8 cellular contexts compared by ENCODE assay signal in genomic region chr4:79042079-79042674, GRCh38.
A peak's percentile ranks its signal among the peaks of the same experiment; 100 is the strongest.
DNase-seq lines count a peak whose midpoint lies in the region; ATAC-seq and TF ChIP-seq lines count a peak whose summit lies in the region.

No MANE protein-coding gene starts in this region.

- H3K27me3 ChIP-seq in SK-N-SH (ENCODE audit: insufficient read depth) = no peaks in the 10 kb centered on the region
- H3K27me3 ChIP-seq in left ventricle myocardium inferior (ENCODE audit: low read depth) = no peaks in the 10 kb centered on the region
- no peaks in the 10 kb centered on the region for H3K27me3 ChIP-seq in CD8-positive, alpha-beta memory T cell (ENCODE audit: insufficient read depth, low read length, poor library complexity, severe bottlenecking)

- no peaks in the 10 kb centered on the region for H3K9me2 ChIP-seq in SK-N-SH

- H4K20me1 ChIP-seq in SK-N-SH (ENCODE audit: insufficient read depth) = no peaks in the 10 kb centered on the region

- H3K9me3 ChIP-seq in SK-N-SH (no peaks in the 10 kb centered on the region), left ventricle myocardium inferior (replicated peaks) (no peaks in the 10 kb centered on the region)
- H3K9me3 ChIP-seq in CD8-positive, alpha-beta memory T cell (ENCODE audit: low read length) = no peaks in the 10 kb centered on the region

- CTCF ChIA-PET in SK-N-SH (lab: Yijun Ruan, JAX) = interaction anchor here (0.6 to 3.5 kb wide), 24 partner anchors 9 to 1190 kb away, joined by 3 to 26 read pairs (median 3); no protein-coding TSS in a partner anchor
- CTCF ChIA-PET in CD8-positive, alpha-beta memory T cell (lab: Charles Lee) = no interaction called here

- H3F3A ChIP-seq in SK-N-SH (replicated peaks; ENCODE audit: insufficient read depth) = no peaks in the 10 kb centered on the region

- no peak overlapping the region for H3K4me3 ChIP-seq in SK-N-SH (ENCODE audit: low read depth in 2 of 2, low read length in 1 of 2)
- H3K4me3 ChIP-seq in left ventricle myocardium inferior = no peak overlapping the region
- no peak overlapping the region for H3K4me3 ChIP-seq in CD8-positive, alpha-beta memory T cell (ENCODE audit: low read length)

- peaks cover 0 to 8% of the 10 kb centered on the region in 2 experiments; a peak in 2 of 4 replicates for H3K4me1 ChIP-seq in SK-N-SH (ENCODE audit: control insufficient read depth in 1 of 2, insufficient read depth in 2 of 2, low read depth in 1 of 2, low read length in 1 of 2)
- no peaks in the 10 kb centered on the region for H3K4me1 ChIP-seq in left ventricle myocardium inferior
- no peaks in the 10 kb centered on the region for H3K4me1 ChIP-seq in CD8-positive, alpha-beta memory T cell (ENCODE audit: insufficient read depth, low read length)

- no peak overlapping the region for H2AFZ ChIP-seq in SK-N-SH (ENCODE audit: low read depth)

- H3K36me3 ChIP-seq in SK-N-SH (replicated peaks in 1 of 2; ENCODE audit: control insufficient read depth in 1 of 2, insufficient read depth in 2 of 2, low read length in 1 of 2) = no peaks in the 10 kb centered on the region
- H3K36me3 ChIP-seq in left ventricle myocardium inferior = no peaks in the 10 kb centered on the region
- no peaks in the 10 kb centered on the region for H3K36me3 ChIP-seq in CD8-positive, alpha-beta memory T cell (ENCODE audit: insufficient read depth, low read length)

- no peak for TF ChIP-seq EP300 in SK-N-SH (IDR thresholded peaks at IDR 0.05; ENCODE audit: borderline replicate concordance in 1 of 2, low read depth in 1 of 2, low read length in 1 of 2)

- intact Hi-C loops in left ventricle myocardium inferior (cut with micrococcal nuclease) = no loop called here

- TF ChIP-seq CTCF in SK-N-SH (IDR thresholded peaks at IDR 0.05) (peak; percentile 66), left ventricle myocardium inferior (IDR thresholded peaks at IDR 0.05; ENCODE audit: borderline replicate concordance) (peak; percentile 69)

- no peaks in the 10 kb centered on the region for H3K79me2 ChIP-seq in SK-N-SH (ENCODE audit: insufficient read depth)

- no peaks in the 10 kb centered on the region for H3K4me1 Mint-ChIP-seq in CD8-positive, alpha-beta memory T cell

- H3K9me3 Mint-ChIP-seq in CD8-positive, alpha-beta memory T cell = no peaks in the 10 kb centered on the region

- peak; percentile 78 for DNase-seq in DMS 273 (lab: John Stamatoyannopoulos, UW; ENCODE audit: unreplicated experiment)
- peak; percentile 65 for DNase-seq in KG1 (lab: John Stamatoyannopoulos, UW)
- DNase-seq in SK-N-SH = peak; percentile 46
- no peak for DNase-seq in left ventricle myocardium inferior
- peak; percentile 46 for DNase-seq in ureter (ENCODE audit: low spot score)
- no peak for DNase-seq in CD8-positive, alpha-beta memory T cell

- POLR2A ChIA-PET in SK-N-SH (lab: Yijun Ruan, JAX) = no interaction called here
- POLR2A ChIA-PET in CD8-positive, alpha-beta memory T cell (lab: Charles Lee) = no interaction called here

- peaks cover 0 to 1% of the 10 kb centered on the region in 2 donors for H3K27me3 Mint-ChIP-seq in CD8-positive, alpha-beta memory T cell

- no peak overlapping the region for H3K27ac Mint-ChIP-seq in CD8-positive, alpha-beta memory T cell

- WGBS in SK-N-SH (ENCODE audit: low lambda C conversion rate) = 71% methylated on average over 1 of the region's 1 CpG

- H3K36me3 Mint-ChIP-seq in CD8-positive, alpha-beta memory T cell = no peaks in the 10 kb centered on the region

- peak; percentile 90 for TF ChIP-seq RAD21 in SK-N-SH (IDR thresholded peaks at IDR 0.05; ENCODE audit: low read length)

- ATAC-seq in GM21447 (IDR thresholded peaks at IDR 0.05; ENCODE audit: unreplicated experiment) = no peak
- ATAC-seq in GM18520 (IDR thresholded peaks at IDR 0.05; ENCODE audit: unreplicated experiment) = no peak

- H3K27ac ChIP-seq in SK-N-SH (ENCODE audit: low read depth in 2 of 2, low read length in 1 of 2) = no peak overlapping the region
- no peak overlapping the region for H3K27ac ChIP-seq in left ventricle myocardium inferior (replicated peaks)
- no peak overlapping the region for H3K27ac ChIP-seq in CD8-positive, alpha-beta memory T cell (ENCODE audit: low read depth, low read length)

- H3K9ac ChIP-seq in SK-N-SH = no peak overlapping the region

- H3K4me3 Mint-ChIP-seq in CD8-positive, alpha-beta memory T cell = no peak overlapping the region

- no peak overlapping the region for H3K4me2 ChIP-seq in SK-N-SH

TF ChIP-seq in SK-N-SH, 30 proteins besides CTCF, POLR2A, EP300 and RAD21:
- TF ChIP-seq SMC3 (IDR thresholded peaks at IDR 0.05; ENCODE audit: low read depth, low read length) (peak; percentile 68), TCF12 (IDR thresholded peaks at IDR 0.05) (no peak), MEF2A (IDR thresholded peaks at IDR 0.05; ENCODE audit: borderline replicate concordance, low read depth) (no peak)
TF ChIP-seq in SK-N-SH: peak in this region for 1.

Comparison
In these comparisons a context has a peak if more than half of its experiments do, and no peak if none do; other contexts are left out.
1. DNase-seq: peak in DMS 273 (single experiment), KG1 (single experiment), SK-N-SH (single experiment) and ureter (single experiment); none in left ventricle myocardium inferior (single experiment) and CD8-positive, alpha-beta memory T cell (0 of 5).